13 cellular contexts compared by ENCODE assay signal in genomic region chr1:110292327-110292741, GRCh38.
DNase-seq lines count a peak whose midpoint lies in the region; ATAC-seq, FAIRE-seq and TF ChIP-seq lines count a peak whose summit lies in the region.
"Had no signal": no experiment of that assay in that cellular context is flagged by ENCODE, and none has a peak within 500 bp of the region (broad histone marks: within the 10 kb centered on the region; RNA-seq: fewer than 3 reads in every experiment).

No MANE protein-coding gene starts in this region.

- H3K4me3 ChIP-seq in fibroblast of pulmonary artery (replicated peaks; ENCODE audit: low read depth, low read length), result no peak overlapping the region

- TF ChIP-seq CTCF in fibroblast of pulmonary artery (IDR thresholded peaks at IDR 0.05; ENCODE audit: low read length, missing control alignments), result no peak

- no peak for FAIRE-seq in RCC 7860 (lab: Jason Lieb, UNC)
- FAIRE-seq in urothelium cell line (lab: Jason Lieb, UNC), result no peak
- FAIRE-seq: endometrium had no signal

- DNase-seq in NCI-H82 (lab: John Stamatoyannopoulos, UW), result peak; percentile 57
- no peak for DNase-seq in NCI-H82 treated with DMSO at 0.1 percent for 48 hours (lab: John Stamatoyannopoulos, UW; ENCODE audit: unreplicated experiment)
- peak; percentile 16 for DNase-seq in RCC 7860 (ENCODE audit: low spot score)
- DNase-seq in fibroblast of pulmonary artery (ENCODE audit: low read depth), result peak; percentile 28
- peak; percentile 32 for DNase-seq in urothelium cell line (ENCODE audit: low spot score)
- DNase-seq in T-helper 1 cell, result no peak
- DNase-seq: activated CD8-positive, alpha-beta T cell treated with anti-CD3 and anti-CD28 coated beads, Interleukin-2, amount 10 ng/mL, durations not matched to agents 7 days and 5 days; NCI-H187 treated with DMSO at 0.1 percent for 48 hours; SHP77; stimulated activated naive CD8-positive, alpha-beta T cell treated with anti-CD3 and anti-CD28 coated beads, Interleukin-15, amount 100 ng/mL, for 72 hours had no signal

- ATAC-seq in GM21526 (IDR thresholded peaks at IDR 0.05; ENCODE audit: low FRiP score, unreplicated experiment) (no peak), HG03432 (IDR thresholded peaks at IDR 0.05; ENCODE audit: unreplicated experiment) (no peak)
- ATAC-seq: activated CD8-positive, alpha-beta T cell treated with anti-CD3 and anti-CD28 coated beads, Interleukin-2, amount 10 ng/mL, durations not matched to agents 7 days and 5 days; stimulated activated naive CD8-positive, alpha-beta T cell treated with anti-CD3 and anti-CD28 coated beads, Interleukin-15, amount 100 ng/mL, for 72 hours had no signal

Comparison
In these comparisons a context has a peak if more than half of its experiments do, and no peak if none do; other contexts are left out.
1. DNase-seq: peak in NCI-H82 (single experiment), RCC 7860 (single experiment), fibroblast of pulmonary artery (single experiment) and urothelium cell line (single experiment); none in NCI-H82 treated with DMSO at 0.1 percent for 48 hours (single experiment) and T-helper 1 cell (0 of 5).